In the genomic region with DNA sequence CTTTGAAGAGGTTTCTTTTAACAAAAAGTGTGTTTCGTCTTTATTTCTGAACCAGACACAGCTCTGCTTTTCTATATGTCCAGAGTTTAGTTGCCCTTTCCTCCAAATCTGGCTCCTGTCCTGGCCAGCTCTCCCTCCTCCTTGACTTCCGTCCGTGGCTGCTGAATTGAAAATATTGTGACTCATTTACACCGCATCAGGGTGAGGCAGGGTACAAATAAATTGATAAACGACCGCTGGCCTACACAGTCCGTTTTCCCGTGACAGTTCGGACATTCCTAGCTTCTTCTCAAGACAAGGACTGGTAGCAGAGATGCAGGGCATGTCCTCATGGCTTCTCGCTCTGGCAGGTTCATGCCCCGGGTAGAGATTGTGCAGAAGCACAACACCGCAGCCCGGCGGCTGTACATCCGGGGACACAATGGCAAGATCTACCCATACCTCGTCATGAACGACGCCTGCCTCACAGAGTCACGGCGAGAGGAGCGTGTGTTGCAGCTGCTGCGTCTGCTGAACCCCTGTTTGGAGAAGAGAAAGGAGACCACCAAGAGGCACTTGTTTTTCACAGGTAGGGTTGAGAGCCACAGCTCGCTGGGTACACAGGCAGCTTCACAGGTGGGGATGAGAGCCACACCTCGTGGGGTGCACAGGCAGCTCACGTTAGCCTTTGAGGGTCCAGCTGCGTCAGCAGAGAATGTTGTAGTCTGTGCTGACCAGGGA, we compare ENCODE assay signal across 17 cellular contexts.
DNase-seq lines count a peak whose midpoint lies in the region; ATAC-seq, FAIRE-seq and TF ChIP-seq lines count a peak whose summit lies in the region.
"Had no signal": no experiment of that assay in that cellular context is flagged by ENCODE, and none has a peak within 500 bp of the region (broad histone marks: within the 10 kb centered on the region; RNA-seq: fewer than 3 reads in every experiment).

No MANE protein-coding gene starts in this region.

- peaks cover 7% of the 10 kb centered on the region for H3K4me1 Mint-ChIP-seq in activated naive CD4-positive, alpha-beta T cell treated with anti-CD3 and anti-CD28 coated beads, Interleukin-2, amount 50 U/mL, for 24 hours
- H3K4me1 Mint-ChIP-seq: activated CD4-positive, alpha-beta memory T cell treated with anti-CD3 and anti-CD28 coated beads, Interleukin-2, amount 10 ng/mL, durations not matched to agents 7 days and 5 days had no signal

- ATAC-seq in thoracic aorta (ENCODE audit: insufficient number of reproducible peaks, low FRiP score, low read depth): no peak
- ATAC-seq: CD8-positive, alpha-beta T cell had no signal

- H3K4me3 ChIP-seq in bronchial epithelial cell (ENCODE audit: low read depth, low read length) (no peak overlapping the region), thoracic aorta (no peak overlapping the region)

- peaks cover 0 to 14% of the 10 kb centered on the region in 2 donors for H3K4me1 ChIP-seq in thoracic aorta (ENCODE audit: control insufficient read depth in 1 of 2, low read depth in 2 of 2)
- H3K4me1 ChIP-seq: parathyroid adenoma had no signal

- H3K36me3 ChIP-seq in bronchial epithelial cell (ENCODE audit: control insufficient read depth, insufficient read depth, low read length): peaks cover 31% of the 10 kb centered on the region
- peaks cover 55% of the 10 kb centered on the region for H3K36me3 ChIP-seq in thoracic aorta

- no peak for DNase-seq in activated naive CD4-positive, alpha-beta T cell treated with Interleukin-2 at 50 U/mL for 16 hours
- DNase-seq in bronchial epithelial cell (ENCODE audit: low read depth) (peak; percentile 44), mesenteric fat pad (ENCODE audit: low spot score) (peak; percentile 85), thoracic aorta (ENCODE audit: low spot score) (no peak), NCI-H146 (lab: John Stamatoyannopoulos, UW) (no peak), NCI-H2171 treated with DMSO at 0.1 percent for 48 hours (lab: John Stamatoyannopoulos, UW) (no peak)
- no peak for DNase-seq in central memory CD4-positive, alpha-beta T cell
- DNase-seq: ACHN; activated CD4-positive, alpha-beta memory T cell treated with anti-CD3 and anti-CD28 coated beads, Interleukin-2, amount 10 ng/mL, durations not matched to agents 7 days and 5 days; activated CD4-positive, CD25-positive, alpha-beta regulatory T cell; DMS79; NCI-H1436 treated with DMSO at 0.1 percent for 48 hours; T-helper 2 cell had no signal

- no peak overlapping the region for H3K4me3 Mint-ChIP-seq in activated naive CD4-positive, alpha-beta T cell treated with anti-CD3 and anti-CD28 coated beads, Interleukin-2, amount 50 U/mL, for 24 hours
- H3K4me3 Mint-ChIP-seq: activated CD4-positive, alpha-beta memory T cell treated with anti-CD3 and anti-CD28 coated beads, Interleukin-2, amount 10 ng/mL, durations not matched to agents 7 days and 5 days; CD8-positive, alpha-beta T cell had no signal

- H3K27ac ChIP-seq in thoracic aorta: peak overlapping the region; percentile 60 to 62
- H3K27ac ChIP-seq: parathyroid adenoma had no signal

- no peaks in the 10 kb centered on the region for H3K27me3 Mint-ChIP-seq in activated naive CD4-positive, alpha-beta T cell treated with anti-CD3 and anti-CD28 coated beads, Interleukin-2, amount 50 U/mL, for 24 hours
- H3K27me3 Mint-ChIP-seq: activated CD4-positive, alpha-beta memory T cell treated with anti-CD3 and anti-CD28 coated beads, Interleukin-2, amount 10 ng/mL, durations not matched to agents 7 days and 5 days had no signal

- no peaks in the 10 kb centered on the region for H3K9me3 Mint-ChIP-seq in activated naive CD4-positive, alpha-beta T cell treated with anti-CD3 and anti-CD28 coated beads, Interleukin-2, amount 50 U/mL, for 24 hours
- H3K9me3 Mint-ChIP-seq: activated CD4-positive, alpha-beta memory T cell treated with anti-CD3 and anti-CD28 coated beads, Interleukin-2, amount 10 ng/mL, durations not matched to agents 7 days and 5 days; activated T-helper 2 cell treated with anti-CD3 and anti-CD28 coated beads, Interferon-gamma antibody, Interleukin-2, Interleukin-4, amounts not matched to agents 10 μg/mL and 5 μg/mL and 100 μg/mL, durations not matched to agents 14 hours and 24 hours and 36 hours; CD8-positive, alpha-beta T cell had no signal

- no peaks in the 10 kb centered on the region for H3K9me3 ChIP-seq in thoracic aorta

- TF ChIP-seq CTCF in bronchial epithelial cell (IDR thresholded peaks at IDR 0.05; ENCODE audit: insufficient read depth, low read length, severe bottlenecking) (no peak), thoracic aorta (IDR thresholded peaks at IDR 0.05) (no peak)

- no peaks in the 10 kb centered on the region for H3K27me3 ChIP-seq in bronchial epithelial cell (ENCODE audit: control insufficient read depth, insufficient read depth, low read length)
- no peaks in the 10 kb centered on the region for H3K27me3 ChIP-seq in thoracic aorta (replicated peaks; ENCODE audit: insufficient read depth)

- H3K36me3 Mint-ChIP-seq in activated naive CD4-positive, alpha-beta T cell treated with anti-CD3 and anti-CD28 coated beads, Interleukin-2, amount 50 U/mL, for 24 hours: peaks cover 8% of the 10 kb centered on the region

- FAIRE-seq in bronchial epithelial cell (lab: Jason Lieb, UNC): no peak

- H3K27ac Mint-ChIP-seq in activated naive CD4-positive, alpha-beta T cell treated with anti-CD3 and anti-CD28 coated beads, Interleukin-2, amount 50 U/mL, for 24 hours: peak overlapping the region; percentile 59
- H3K27ac Mint-ChIP-seq: activated CD4-positive, alpha-beta memory T cell treated with anti-CD3 and anti-CD28 coated beads, Interleukin-2, amount 10 ng/mL, durations not matched to agents 7 days and 5 days; activated T-helper 2 cell treated with anti-CD3 and anti-CD28 coated beads, Interferon-gamma antibody, Interleukin-2, Interleukin-4, amounts not matched to agents 10 μg/mL and 5 μg/mL and 100 μg/mL, durations not matched to agents 14 hours and 24 hours and 36 hours; CD8-positive, alpha-beta T cell had no signal

Comparison
In these comparisons a context has a peak if more than half of its experiments do, and no peak if none do; other contexts are left out.
1. DNase-seq: peak in bronchial epithelial cell (single experiment) and mesenteric fat pad (single experiment); none in activated naive CD4-positive, alpha-beta T cell treated with Interleukin-2 at 50 U/mL for 16 hours (single experiment), thoracic aorta (single experiment), central memory CD4-positive, alpha-beta T cell (single experiment), NCI-H146 (single experiment) and NCI-H2171 treated with DMSO at 0.1 percent for 48 hours (single experiment).